ENCODE assay signal across 13 cellular contexts in the genomic region with DNA sequence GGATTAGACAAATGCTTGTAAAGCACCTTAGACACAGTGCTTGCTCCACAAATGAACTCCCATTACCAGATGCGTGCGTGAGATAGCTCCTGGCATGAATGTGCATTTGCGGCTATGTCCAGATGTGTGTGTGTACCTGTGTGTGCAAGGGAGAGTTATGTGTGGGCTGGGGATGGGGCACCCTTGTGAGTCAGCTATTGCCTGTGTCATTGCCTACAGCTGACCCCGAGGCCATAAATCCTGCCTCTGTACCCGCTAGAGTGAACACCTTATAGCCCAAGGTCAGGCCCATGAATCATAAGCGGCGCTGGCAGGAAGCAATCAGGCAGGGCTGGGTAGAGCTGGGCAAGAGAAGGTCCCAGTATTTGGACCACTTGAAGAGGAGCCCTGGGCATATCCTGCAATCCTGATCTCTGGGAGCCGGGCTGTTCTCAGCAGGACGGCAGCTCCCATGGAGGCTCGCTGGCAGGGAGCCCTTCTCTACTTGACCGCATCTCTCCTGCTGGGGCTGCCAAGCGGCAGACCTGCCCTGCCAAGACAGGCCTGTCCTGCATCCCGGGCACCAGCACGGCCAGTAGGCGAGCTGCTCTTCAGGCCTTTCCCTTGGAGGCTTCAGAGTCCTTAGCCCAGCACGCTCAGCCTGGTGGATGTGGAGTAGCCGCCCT.
DNase-seq lines count a peak whose midpoint lies in the region; ATAC-seq, FAIRE-seq and TF ChIP-seq lines count a peak whose summit lies in the region.
"Had no signal": no experiment of that assay in that cellular context is flagged by ENCODE, and none has a peak within 500 bp of the region (broad histone marks: within the 10 kb centered on the region; RNA-seq: fewer than 3 reads in every experiment).

No MANE protein-coding gene starts in this region.

- TF ChIP-seq EP300 in GM12878 (IDR thresholded peaks at IDR 0.05; ENCODE audit: borderline replicate concordance in 1 of 2, control insufficient read depth in 1 of 2, low read depth in 2 of 2, low read length in 2 of 2), result no peak

- RAD21 ChIA-PET in GM12878 (lab: Charles Lee; ENCODE audit: unreplicated experiment), result no interaction called here

- H3K4me2 ChIP-seq in GM12878 (ENCODE audit: control insufficient read depth, insufficient read depth), result no peak overlapping the region

- DNase-seq in A172 (ENCODE audit: low spot score) (peak; percentile 73), GM12878 (ENCODE audit: low read depth, low spot score) (no peak), midbrain (lab: John Stamatoyannopoulos, UW) (peak; percentile 70), hepatic stellate cell (ENCODE audit: low spot score) (no peak), lower leg skin (ENCODE audit: low spot score in 2 of 2) (no peak)
- DNase-seq: activated CD4-positive, alpha-beta memory T cell treated with anti-CD3 and anti-CD28 coated beads for 36 hours; kidney had no signal

- no peak for TF ChIP-seq RAD21 in GM12878 (IDR thresholded peaks at IDR 0.05; ENCODE audit: insufficient read depth, low read depth, low read length)

- intact Hi-C loops in GM12878 (cut with micrococcal nuclease; ENCODE audit: unreplicated experiment) (no loop called here), lower leg skin (cut with DNase I; ENCODE audit: low total_unique reads) (no loop called here)

- in situ Hi-C loops in GM12878 (cut with MboI), result no loop called here

- ATAC-seq in GM12878 (no peak), HG02571 (IDR thresholded peaks at IDR 0.05; ENCODE audit: unreplicated experiment) (no peak), GM19395 (IDR thresholded peaks at IDR 0.05; ENCODE audit: unreplicated experiment) (no peak)

- BruUV-seq in GM12878 (replicated peaks; lab: Mats Ljungman, UMichigan), result no TSS peak

- H3K27me3 ChIP-seq in GM12878 (replicated peaks in 1 of 2; ENCODE audit: control insufficient read depth in 2 of 2, insufficient read depth in 2 of 2, low read length in 1 of 2), result peaks cover 2 to 3% of the 10 kb centered on the region in 2 experiments; a peak in 2 of 4 replicates

- H3K27ac ChIP-seq in HEK293 (ENCODE audit: extremely low read depth, low read depth, low read length) (no peak overlapping the region), GM12878 (ENCODE audit: control insufficient read depth, insufficient read depth) (no peak overlapping the region)
- H3K27ac ChIP-seq: SK-N-MC, suprapubic skin had no signal

- H3K4me3 ChIP-seq in HEK293 (ENCODE audit: low read depth, low read length), result no peak overlapping the region
- H3K4me3 ChIP-seq in GM12878, result no peak overlapping the region
- no peak overlapping the region for H3K4me3 ChIP-seq in lower leg skin (ENCODE audit: low read depth, poor library complexity, severe bottlenecking)
- H3K4me3 ChIP-seq: SK-N-MC, suprapubic skin had no signal

- H2AFZ ChIP-seq in GM12878 (ENCODE audit: control insufficient read depth, low read depth, low read length), result no peak overlapping the region

- POLR2A ChIA-PET in HEK293 (lab: Yijun Ruan, JAX), result no interaction called here
- POLR2A ChIA-PET in GM12878 (lab: Charles Lee), result no interaction called here

- no peak overlapping the region for H3K9ac ChIP-seq in GM12878 (ENCODE audit: control insufficient read depth, insufficient read depth, low read length)

- H3K4me1 ChIP-seq in HEK293 (ENCODE audit: control insufficient read depth, insufficient read depth, low read length) (no peaks in the 10 kb centered on the region), GM12878 (ENCODE audit: control insufficient read depth, insufficient read depth, low read length) (no peaks in the 10 kb centered on the region)
- H3K4me1 ChIP-seq: suprapubic skin had no signal

- 39% methylated on average over 17 of the region's 17 CpGs for WGBS in GM12878 (ENCODE audit: insufficient coverage, insufficient replicate concordance, low lambda C conversion rate, missing lambda C conversion rate)
- WGBS in lower leg skin, 2 donors, result 71 to 81% methylated on average over 17 of the region's 17 CpGs

- no peak for FAIRE-seq in GM12878 (lab: Jason Lieb, UNC)
- FAIRE-seq: HTR-8/SVneo, kidney had no signal

- no peaks in the 10 kb centered on the region for H3K79me2 ChIP-seq in GM12878 (ENCODE audit: control insufficient read depth, insufficient read depth, low read length)

- H4K20me1 ChIP-seq in GM12878 (ENCODE audit: control insufficient read depth, insufficient read depth), result no peaks in the 10 kb centered on the region

- TF ChIP-seq POLR2A in GM12878 (IDR thresholded peaks at IDR 0.05; ENCODE audit: low read depth, low read length) (no peak), lower leg skin (IDR thresholded peaks at IDR 0.05) (no peak)

- CTCF ChIA-PET in HEK293 (lab: Yijun Ruan, JAX), result interaction anchor here (0.6 to 1.2 kb wide), 3 partner anchors 183 to 213 kb away, joined by 3 to 4 read pairs (median 3); no protein-coding TSS in a partner anchor
- CTCF ChIA-PET in GM12878 (lab: Yijun Ruan, JAX), result interaction anchor here (0.8 kb wide), 1 partner anchor 65 kb away, joined by 3 read pairs; no protein-coding TSS in a partner anchor

- H3K9me3 ChIP-seq in HEK293 (ENCODE audit: control insufficient read depth, insufficient read depth, low read depth, low read length) (no peaks in the 10 kb centered on the region), GM12878 (replicated peaks; ENCODE audit: control insufficient read depth, insufficient read depth, low read length) (no peaks in the 10 kb centered on the region)
- H3K9me3 ChIP-seq: suprapubic skin had no signal

- SMC1A ChIA-PET in GM12878 (lab: Charles Lee; ENCODE audit: uncharacterized antibody, unreplicated experiment), result no interaction called here

- no peaks in the 10 kb centered on the region for H3K36me3 ChIP-seq in HEK293 (ENCODE audit: control insufficient read depth in 2 of 2, insufficient read depth in 1 of 2, low read length in 2 of 2)
- no peaks in the 10 kb centered on the region for H3K36me3 ChIP-seq in GM12878 (ENCODE audit: control insufficient read depth in 2 of 2, insufficient read depth in 2 of 2, low read length in 1 of 2)
- H3K36me3 ChIP-seq: suprapubic skin had no signal

- TF ChIP-seq CTCF in HEK293 (tag by site-specific recombination; IDR thresholded peaks at IDR 0.05) (no peak), GM12878 (IDR thresholded peaks at IDR 0.05 in 2 of 3, conservative IDR thresholded peaks at IDR 0.05 in 1 of 3; ENCODE audit: control insufficient read depth in 2 of 3, extremely low read depth in 1 of 3, insufficient read depth in 1 of 3, low read depth in 3 of 3, low read length in 3 of 3) (no peak), lower leg skin (IDR thresholded peaks at IDR 0.05) (no peak)

TF ChIP-seq in HEK293, 187 proteins besides CTCF, POLR2A, EP300 and RAD21:
- TF ChIP-seq ZFP41 (tag by site-specific recombination; IDR thresholded peaks at IDR 0.05; ENCODE audit: borderline replicate concordance), result no peak
- TF ChIP-seq ZNF423 (tag by site-specific recombination; IDR thresholded peaks at IDR 0.05), result 0 out of 2 replicates have a peak, but pooled peaks have one; percentile 54
- no peak for TF ChIP-seq ZNF366 (tag by site-specific recombination; conservative IDR thresholded peaks at IDR 0.05)
- 0 out of 2 replicates have a peak, but pooled peaks have one; percentile 10 for TF ChIP-seq OSR2 (tag by site-specific recombination; IDR thresholded peaks at IDR 0.05)
- TF ChIP-seq ZIC2 (tag by site-specific recombination; IDR thresholded peaks at IDR 0.05), result peak; percentile 94
- TF ChIP-seq KLF16 (tag by site-specific recombination; IDR thresholded peaks at IDR 0.05), result no peak
- 0 out of 2 replicates have a peak, but pooled peaks have one; percentile 16 for TF ChIP-seq ZNF341 (tag by site-specific recombination; IDR thresholded peaks at IDR 0.05; ENCODE audit: low read depth)
- TF ChIP-seq ZSCAN16 (tag by site-specific recombination; IDR thresholded peaks at IDR 0.05), result peak; percentile 49; the same call in 1 of the 2 replicates

TF ChIP-seq in GM12878, 131 proteins besides CTCF, POLR2A, EP300 and RAD21:
- no peak for TF ChIP-seq YY1 (IDR thresholded peaks at IDR 0.05; ENCODE audit: low read depth, low read length)
- TF ChIP-seq, protein P1, sequence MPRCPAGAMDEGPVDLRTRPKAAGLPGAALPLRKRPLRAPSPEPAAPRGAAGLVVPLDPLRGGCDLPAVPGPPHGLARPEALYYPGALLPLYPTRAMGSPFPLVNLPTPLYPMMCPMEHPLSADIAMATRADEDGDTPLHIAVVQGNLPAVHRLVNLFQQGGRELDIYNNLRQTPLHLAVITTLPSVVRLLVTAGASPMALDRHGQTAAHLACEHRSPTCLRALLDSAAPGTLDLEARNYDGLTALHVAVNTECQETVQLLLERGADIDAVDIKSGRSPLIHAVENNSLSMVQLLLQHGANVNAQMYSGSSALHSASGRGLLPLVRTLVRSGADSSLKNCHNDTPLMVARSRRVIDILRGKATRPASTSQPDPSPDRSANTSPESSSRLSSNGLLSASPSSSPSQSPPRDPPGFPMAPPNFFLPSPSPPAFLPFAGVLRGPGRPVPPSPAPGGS (IDR thresholded peaks at IDR 0.05; ENCODE audit: borderline replicate concordance, insufficient read depth, low read depth, low read length, poor library complexity, severe bottlenecking), result peak; percentile 64

Comparison
In these comparisons a context has a peak if more than half of its experiments do, and no peak if none do; other contexts are left out.
1. DNase-seq: peak in A172 (single experiment) and midbrain (single experiment); none in GM12878 (single experiment), hepatic stellate cell (single experiment) and lower leg skin (0 of 2).